ENCODE assay signal across 7 cellular contexts in the genomic region with DNA sequence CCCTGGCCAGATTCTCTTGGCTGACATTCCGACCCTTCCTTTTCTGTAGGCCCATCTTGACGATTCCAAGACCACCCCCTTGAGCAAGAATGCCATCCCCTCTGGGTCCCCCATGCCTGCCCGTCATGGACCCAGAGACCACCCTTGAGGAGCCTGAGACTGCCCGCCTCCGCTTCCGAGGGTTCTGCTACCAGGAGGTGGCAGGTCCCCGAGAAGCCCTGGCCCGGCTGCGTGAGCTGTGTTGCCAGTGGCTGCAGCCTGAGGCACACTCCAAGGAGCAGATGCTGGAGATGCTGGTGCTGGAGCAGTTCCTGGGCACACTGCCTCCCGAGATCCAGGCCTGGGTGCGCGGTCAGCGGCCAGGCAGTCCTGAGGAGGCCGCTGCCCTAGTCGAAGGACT. TPM values are rescaled to one million over a fixed set of nuclear protein-coding genes. Genes with fewer than 3 reads are reported as not detected.
A peak's percentile ranks its signal among the peaks of the same experiment; 100 is the strongest.
DNase-seq lines count a peak whose midpoint lies in the region; ATAC-seq and TF ChIP-seq lines count a peak whose summit lies in the region.

No MANE protein-coding gene starts in this region.

- H3K9me3 Mint-ChIP-seq in HFFc6 = no peaks in the 10 kb centered on the region
- H3K9me3 Mint-ChIP-seq in activated T-helper 17 cell treated with anti-CD3 and anti-CD28 coated beads, Interleukin-2, amount 50 U/mL, for 72 hours = no peaks in the 10 kb centered on the region
- H3K9me3 Mint-ChIP-seq in stimulated activated naive B cell treated with anti-CD40 and anti-IgM and Interleukin-4, amounts not matched to agents 10 μg/mL and 1 μg/mL and 100 μg/mL, for 72 hours = no peaks in the 10 kb centered on the region

- H3K36me3 Mint-ChIP-seq in HFFc6 (ENCODE audit: low read depth) = no peaks in the 10 kb centered on the region; the same call in none of the 2 replicates
- peaks cover 12% of the 10 kb centered on the region for H3K36me3 Mint-ChIP-seq in activated T-helper 17 cell treated with anti-CD3 and anti-CD28 coated beads, Interleukin-2, amount 50 U/mL, for 72 hours (ENCODE audit: low read depth)
- peaks cover 30 to 41% of the 10 kb centered on the region in 2 donors for H3K36me3 Mint-ChIP-seq in stimulated activated naive B cell treated with anti-CD40 and anti-IgM and Interleukin-4, amounts not matched to agents 10 μg/mL and 1 μg/mL and 100 μg/mL, for 72 hours

- H3K27ac Mint-ChIP-seq in HFFc6 = peak overlapping the region; percentile 96
- peak overlapping the region; percentile 96 for H3K27ac Mint-ChIP-seq in activated T-helper 17 cell treated with anti-CD3 and anti-CD28 coated beads, Interleukin-2, amount 50 U/mL, for 72 hours
- H3K27ac Mint-ChIP-seq in stimulated activated naive B cell treated with anti-CD40 and anti-IgM and Interleukin-4, amounts not matched to agents 10 μg/mL and 1 μg/mL and 100 μg/mL, for 72 hours = peak overlapping the region; percentile 99

- H3K36me3 ChIP-seq in iPS-20b (ENCODE audit: insufficient read depth, low read depth, low read length) = peaks cover 12% of the 10 kb centered on the region

- H3K9ac ChIP-seq in iPS-20b (ENCODE audit: low read depth, low read length) = 0 out of 2 replicates have a peak overlapping the region, but pooled peaks have one; percentile 89

- H3K27ac ChIP-seq in iPS-20b (ENCODE audit: low read length) = no peak overlapping the region

- no peak for ATAC-seq in activated T-helper 17 cell treated with anti-CD3 and anti-CD28 coated beads, Interleukin-2, amount 50 U/mL, for 72 hours (replicated peaks)
- ATAC-seq in stimulated activated naive B cell treated with anti-CD40 and anti-IgM and Interleukin-4, amounts not matched to agents 10 μg/mL and 1 μg/mL and 100 μg/mL, for 72 hours (replicated peaks) = no peak
- no peak for ATAC-seq in HG02852 (IDR thresholded peaks at IDR 0.05; ENCODE audit: unreplicated experiment)

- peaks cover 3% of the 10 kb centered on the region; the same call in 1 of the 2 replicates for H3K27me3 Mint-ChIP-seq in HFFc6 (ENCODE audit: insufficient read depth)
- no peaks in the 10 kb centered on the region for H3K27me3 Mint-ChIP-seq in activated T-helper 17 cell treated with anti-CD3 and anti-CD28 coated beads, Interleukin-2, amount 50 U/mL, for 72 hours
- no peaks in the 10 kb centered on the region for H3K27me3 Mint-ChIP-seq in stimulated activated naive B cell treated with anti-CD40 and anti-IgM and Interleukin-4, amounts not matched to agents 10 μg/mL and 1 μg/mL and 100 μg/mL, for 72 hours

- DNase-seq in HFFc6 (no peak), cerebellar cortex (ENCODE audit: low spot score) (no peak), hippocampal formation (lab: John Stamatoyannopoulos, UW) (no peak)
- DNase-seq in stimulated activated naive B cell treated with anti-CD40 and anti-IgM and Interleukin-4, amounts not matched to agents 10 μg/mL and 1 μg/mL and 100 μg/mL, for 72 hours = no peak

- H3K27me3 ChIP-seq in iPS-20b (ENCODE audit: insufficient read depth, low read length) = peaks cover 9% of the 10 kb centered on the region; the same call in 1 of the 2 replicates

- H3K4me1 ChIP-seq in iPS-20b (ENCODE audit: insufficient read depth, low read length) = peaks cover 2% of the 10 kb centered on the region; the same call in 1 of the 2 replicates

- H3K9me3 ChIP-seq in iPS-20b (ENCODE audit: insufficient read depth, low read depth, low read length) = no peaks in the 10 kb centered on the region

- no peak for TF ChIP-seq CTCF in HFFc6 (IDR thresholded peaks at IDR 0.05)

- H3K4me3 ChIP-seq in iPS-20b (ENCODE audit: low read length) = peak overlapping the region; percentile 86

- H3K4me1 Mint-ChIP-seq in HFFc6 (ENCODE audit: low read depth) = peaks cover 28% of the 10 kb centered on the region
- peaks cover 11% of the 10 kb centered on the region for H3K4me1 Mint-ChIP-seq in activated T-helper 17 cell treated with anti-CD3 and anti-CD28 coated beads, Interleukin-2, amount 50 U/mL, for 72 hours
- peaks cover 27 to 51% of the 10 kb centered on the region in 2 donors for H3K4me1 Mint-ChIP-seq in stimulated activated naive B cell treated with anti-CD40 and anti-IgM and Interleukin-4, amounts not matched to agents 10 μg/mL and 1 μg/mL and 100 μg/mL, for 72 hours

- H3K4me3 Mint-ChIP-seq in HFFc6 = peak overlapping the region; percentile 93
- peak overlapping the region; percentile 88 for H3K4me3 Mint-ChIP-seq in activated T-helper 17 cell treated with anti-CD3 and anti-CD28 coated beads, Interleukin-2, amount 50 U/mL, for 72 hours
- H3K4me3 Mint-ChIP-seq in stimulated activated naive B cell treated with anti-CD40 and anti-IgM and Interleukin-4, amounts not matched to agents 10 μg/mL and 1 μg/mL and 100 μg/mL, for 72 hours = peak overlapping the region; percentile 93 to 98

RNA-seq across cellular contexts. Expression of gene ZNF446, which starts 1.0 kb away (rescaled TPM):
- total RNA-seq in HFFc6 (2021; fragmentation: NEBNext Ultra II Directional; extraction: Animal tissue kit (Norgen Biotek cat#: 25700)) = 1 to 10 TPM; 5.7 to 6.9 (median 6.2) TPM
- 1 to 10 TPM; 5.8 to 6.2 TPM for total RNA-seq in activated T-helper 17 cell treated with anti-CD3 and anti-CD28 coated beads, Interleukin-2, amount 50 U/mL, for 72 hours

RNA-seq across cellular contexts. Expression of gene ZNF324, which starts 10.2 kb away (rescaled TPM):
- total RNA-seq in HFFc6 (2021; fragmentation: NEBNext Ultra II Directional; extraction: Animal tissue kit (Norgen Biotek cat#: 25700)) = 1 to 10 TPM; 5.6 to 7.5 (median 6.8) TPM
- 1 to 10 TPM; 7.3 to 7.6 TPM for total RNA-seq in activated T-helper 17 cell treated with anti-CD3 and anti-CD28 coated beads, Interleukin-2, amount 50 U/mL, for 72 hours

RNA-seq across cellular contexts. Expression of gene ZNF324B, which starts 25.7 kb away (rescaled TPM):
- 1 to 10 TPM; 3.8 to 5.9 (median 4.7) TPM for total RNA-seq in HFFc6 (2021; fragmentation: NEBNext Ultra II Directional; extraction: Animal tissue kit (Norgen Biotek cat#: 25700))
- 1 to 10 TPM; 8.8 to 8.9 TPM for total RNA-seq in activated T-helper 17 cell treated with anti-CD3 and anti-CD28 coated beads, Interleukin-2, amount 50 U/mL, for 72 hours

RNA-seq across cellular contexts. Expression of gene SLC27A5, which starts 34.7 kb away (rescaled TPM):
- 1 to 10 TPM; 2.0 to 5.7 (median 2.6) TPM for total RNA-seq in HFFc6 (2021; fragmentation: NEBNext Ultra II Directional; extraction: Animal tissue kit (Norgen Biotek cat#: 25700))
- 10 to 100 TPM; 14.4 to 15.6 TPM for total RNA-seq in activated T-helper 17 cell treated with anti-CD3 and anti-CD28 coated beads, Interleukin-2, amount 50 U/mL, for 72 hours

RNA-seq across cellular contexts. Expression of gene ZNF132, which starts 37.2 kb away (rescaled TPM):
- 1 to 10 TPM; 4.0 to 5.2 (median 4.5) TPM for total RNA-seq in HFFc6 (2021; fragmentation: NEBNext Ultra II Directional; extraction: Animal tissue kit (Norgen Biotek cat#: 25700))
- 1 to 10 TPM; 2.1 to 3.8 TPM for total RNA-seq in activated T-helper 17 cell treated with anti-CD3 and anti-CD28 coated beads, Interleukin-2, amount 50 U/mL, for 72 hours
